ENCODE assay signal across 18 cellular contexts in genomic region chr16:69542974-69543373, GRCh38. TPM values are rescaled to one million over a fixed set of nuclear protein-coding genes. Genes with fewer than 3 reads are reported as not detected.
DNase-seq lines count a peak whose midpoint lies in the region; ATAC-seq and TF ChIP-seq lines count a peak whose summit lies in the region.
"Had no signal": no experiment of that assay in that cellular context is flagged by ENCODE, and none has a peak within 500 bp of the region (broad histone marks: within the 10 kb centered on the region; RNA-seq: fewer than 3 reads in every experiment).

No MANE protein-coding gene starts in this region.

- intact Hi-C loops in PC-3 (cut with micrococcal nuclease): no loop called here

- POLR2A ChIA-PET in PC-3 (lab: Charles Lee; ENCODE audit: unreplicated experiment): no interaction called here

- in situ Hi-C loops in GM23248 (cut with MboI): no loop called here

- H3K4me2 ChIP-seq in GM23248 (ENCODE audit: unreplicated experiment): no peak overlapping the region
- no peak overlapping the region for H3K4me2 ChIP-seq in PC-3 (ENCODE audit: low read length)
- H3K4me2 ChIP-seq: A549, PC-9 had no signal

- ATAC-seq in PC-3: peak; percentile 46; the same call in 1 of the 2 replicates
- ATAC-seq in activated CD4-positive, CD25-positive, alpha-beta regulatory T cell treated with anti-CD3 and anti-CD28 coated beads, Interleukin-2, amount 50 U/mL, for 24 hours: no peak
- ATAC-seq: A549 had no signal

- CTCF ChIA-PET in PC-3 (lab: Charles Lee): no interaction called here

- H3K36me3 ChIP-seq in GM23248 (ENCODE audit: low read depth) (no peaks in the 10 kb centered on the region), PC-3 (ENCODE audit: low read depth, low read length) (no peaks in the 10 kb centered on the region)
- H3K36me3 ChIP-seq: SJSA1 had no signal

- H3K27me3 ChIP-seq in GM23248 (replicated peaks; ENCODE audit: insufficient read depth) (no peaks in the 10 kb centered on the region), PC-3 (ENCODE audit: low read length) (no peaks in the 10 kb centered on the region)
- H3K27me3 ChIP-seq: SJSA1 had no signal

- peak; percentile 38 for DNase-seq in GM23248
- peak; percentile 44 for DNase-seq in PC-3
- peak; percentile 42 for DNase-seq in epithelial cell of esophagus (ENCODE audit: low read depth)
- peak; percentile 81 for DNase-seq in iris pigment epithelial cell (ENCODE audit: low read depth)
- DNase-seq in activated CD8-positive, alpha-beta memory T cell treated with anti-CD3 and anti-CD28 coated beads, Interleukin-2, amount 50 U/mL, for 4 hours: no peak
- DNase-seq in NCI-H1930 (lab: John Stamatoyannopoulos, UW): no peak
- DNase-seq in SK-N-DZ (ENCODE audit: low spot score): no peak
- DNase-seq: H7, MV-4-11, NCI-H1417 treated with DMSO at 0.1 percent for 48 hours, NCI-H2081, NCI-H510A treated with DMSO at 0.1 percent for 48 hours, NCI-H82, PC-9 had no signal

- H3K27ac ChIP-seq in GM23248 (no peak overlapping the region), PC-3 (ENCODE audit: low read length) (no peak overlapping the region)
- H3K27ac ChIP-seq: C4-2B, PC-9, SJSA1 had no signal

- H3K4me1 ChIP-seq in GM23248 (ENCODE audit: insufficient read depth): 0 out of 2 replicates have a peak, but pooled peaks cover 8% of the 10 kb centered on the region
- H3K4me1 ChIP-seq in PC-3 (ENCODE audit: insufficient read depth, low read length): no peaks in the 10 kb centered on the region; the same call in none of the 2 replicates

- no TSS peak for BruUV-seq in PC-3 (replicated peaks; lab: Mats Ljungman, UMichigan)

- H3K9ac ChIP-seq in GM23248 (no peak overlapping the region), PC-3 (ENCODE audit: low read length) (no peak overlapping the region)

- H3K9me3 ChIP-seq in GM23248 (ENCODE audit: low read depth): no peaks in the 10 kb centered on the region
- no peaks in the 10 kb centered on the region for H3K9me3 ChIP-seq in PC-3 (ENCODE audit: low read length)
- H3K9me3 ChIP-seq: A549, SJSA1 had no signal

- H2AFZ ChIP-seq in GM23248: no peak overlapping the region
- no peak overlapping the region for H2AFZ ChIP-seq in PC-3 (ENCODE audit: low read length)
- H2AFZ ChIP-seq: PC-9 had no signal

- H3K9me2 ChIP-seq in GM23248 (ENCODE audit: insufficient read depth) (no peaks in the 10 kb centered on the region), PC-3 (replicated peaks; ENCODE audit: low read length) (no peaks in the 10 kb centered on the region)

- H3K4me3 ChIP-seq in GM23248 (no peak overlapping the region), PC-3 (ENCODE audit: low read length) (no peak overlapping the region), epithelial cell of esophagus (ENCODE audit: low read length) (no peak overlapping the region)
- H3K4me3 ChIP-seq: A549, PC-9, SJSA1 had no signal

- TF ChIP-seq CTCF in PC-3 (conservative IDR thresholded peaks at IDR 0.05; ENCODE audit: low read depth, low read length) (no peak), epithelial cell of esophagus (IDR thresholded peaks at IDR 0.05; ENCODE audit: insufficient read depth, low read depth, low read length, missing control alignments) (no peak)

- no peaks in the 10 kb centered on the region for H4K20me1 ChIP-seq in GM23248 (ENCODE audit: insufficient read depth)
- H4K20me1 ChIP-seq in PC-3 (ENCODE audit: low read length): no peaks in the 10 kb centered on the region

- H3F3A ChIP-seq in GM23248 (ENCODE audit: insufficient read depth): no peaks in the 10 kb centered on the region
- no peaks in the 10 kb centered on the region for H3F3A ChIP-seq in PC-3 (ENCODE audit: low read length, unreplicated experiment)

- H3K79me2 ChIP-seq in GM23248 (ENCODE audit: insufficient read depth) (no peaks in the 10 kb centered on the region), PC-3 (ENCODE audit: low read length) (no peaks in the 10 kb centered on the region)

RNA-seq across cellular contexts. Expression of gene NFAT5, which starts 22.8 kb away (rescaled TPM):
- 9.8 and 16.2 TPM in 2 replicates for total RNA-seq in GM23248 (2014; rRNA removed; shearing (Covaris generic))
- polyA plus RNA-seq in GM23248 (2016; fragmentation: Nextera tagmentation; extraction: Ambion mirVana): 7.1 and 8.0 TPM in 2 replicates
- 11.4 and 14.3 TPM in 2 replicates for total RNA-seq in PC-3 (2014; rRNA removed)
- polyA plus RNA-seq in SK-N-DZ (2014; cell fraction: cytosol; rRNA removed): 2.2 and 2.5 TPM in 2 replicates
- polyA plus RNA-seq in SK-N-DZ (2014; cell fraction: nucleus; rRNA removed): 5.4 and 7.2 TPM in 2 replicates

Comparison
In these comparisons a context has a peak if more than half of its experiments do, and no peak if none do; other contexts are left out.
1. DNase-seq: peak in GM23248 (single experiment), PC-3 (single experiment), epithelial cell of esophagus (single experiment) and iris pigment epithelial cell (single experiment); none in activated CD8-positive, alpha-beta memory T cell treated with anti-CD3 and anti-CD28 coated beads, Interleukin-2, amount 50 U/mL, for 4 hours (single experiment), NCI-H1930 (0 of 2) and SK-N-DZ (single experiment).